Comparison of ENCODE assay signal across 1 cellular context in the genomic region with DNA sequence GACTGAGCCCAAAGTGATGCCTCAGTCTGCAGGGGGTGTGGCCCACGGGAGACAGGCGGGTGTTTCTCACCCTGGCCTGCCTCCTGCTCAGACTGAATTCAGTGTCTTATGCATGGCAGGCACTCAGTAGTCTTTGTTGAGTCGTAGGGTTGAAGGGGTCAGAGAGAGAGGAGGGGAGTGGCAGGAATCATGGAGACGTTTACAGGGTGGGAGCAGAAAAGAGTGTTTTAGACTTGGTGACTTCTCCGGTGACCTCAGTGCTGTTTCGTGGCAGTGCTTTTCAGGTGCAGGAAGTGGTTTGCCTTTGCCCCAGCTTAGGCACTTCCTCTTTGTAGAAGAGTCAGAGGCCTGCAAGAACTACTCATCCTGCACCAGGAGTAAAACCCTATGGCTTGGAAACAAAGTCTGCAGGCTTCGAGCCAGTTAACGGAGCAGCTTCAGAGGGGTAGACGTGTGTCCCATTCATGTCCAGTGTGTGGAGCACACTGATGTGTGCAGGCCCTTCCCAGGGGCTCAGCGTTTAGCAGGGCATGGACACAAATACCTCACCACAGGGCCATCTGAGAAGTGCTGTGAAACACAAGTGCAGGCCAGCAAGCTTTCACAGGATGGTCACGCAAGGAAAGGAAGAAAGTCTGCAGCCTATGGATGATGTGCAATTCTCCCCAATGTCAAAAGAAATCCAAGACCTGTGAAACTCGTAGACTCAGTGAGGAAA.
A peak's percentile ranks its signal among the peaks of the same experiment; 100 is the strongest.
TF ChIP-seq lines count a peak whose summit lies in the region.

No MANE protein-coding gene starts in this region.

TF ChIP-seq in GM12878, 131 proteins besides CTCF, POLR2A, EP300 and RAD21 (continued from another document and continues in another):
- TF ChIP-seq SIX5 (IDR thresholded peaks at IDR 0.05; ENCODE audit: low read depth, low read length, severe bottlenecking) (no peak), MYB (IDR thresholded peaks at IDR 0.05; ENCODE audit: borderline replicate concordance, low read depth, low read length) (no peak), CHD1 (IDR thresholded peaks at IDR 0.05; ENCODE audit: low read depth, low read length) (no peak), KDM1A (IDR thresholded peaks at IDR 0.05; ENCODE audit: borderline replicate concordance) (no peak), EZH2 (IDR thresholded peaks at IDR 0.05; ENCODE audit: borderline replicate concordance, control insufficient read depth, low read depth, low read length) (no peak), KLF5 (IDR thresholded peaks at IDR 0.05; ENCODE audit: partially characterized antibody) (no peak), SREBF2 (IDR thresholded peaks at IDR 0.05; ENCODE audit: low read length) (no peak), SUPT20H (IDR thresholded peaks at IDR 0.05; ENCODE audit: borderline replicate concordance, control insufficient read depth, low read depth, low read length) (no peak), ATF7 (IDR thresholded peaks at IDR 0.05; ENCODE audit: low read depth) (peak; percentile 84), TARDBP (IDR thresholded peaks at IDR 0.05; ENCODE audit: borderline replicate concordance) (no peak), YY1 (IDR thresholded peaks at IDR 0.05; ENCODE audit: low read depth, low read length) (peak; percentile 34; the same call in 1 of the 2 replicates), HDAC6 (IDR thresholded peaks at IDR 0.05; ENCODE audit: unreplicated experiment) (no peak), MTA3 (IDR thresholded peaks at IDR 0.05; ENCODE audit: borderline replicate concordance, low read length) (peak; percentile 46; the same call in 1 of the 2 replicates), CHD4 (IDR thresholded peaks at IDR 0.05) (no peak), BMI1 (IDR thresholded peaks at IDR 0.05; ENCODE audit: borderline replicate concordance) (no peak), SP1 (IDR thresholded peaks at IDR 0.05; ENCODE audit: low read depth, low read length) (peak; percentile 19), NR2C2 (IDR thresholded peaks at IDR 0.05; ENCODE audit: borderline replicate concordance, control insufficient read depth, insufficient read length, low read depth) (no peak), SRF (IDR thresholded peaks at IDR 0.05; ENCODE audit: low read depth in 2 of 2, low read length in 2 of 2) (peak; percentile 15 to 69; a peak in 1 of 4 replicates), MEF2B (IDR thresholded peaks at IDR 0.05; ENCODE audit: partially characterized antibody, poor library complexity, severe bottlenecking) (peak; percentile 53), POLR2AphosphoS2 (IDR thresholded peaks at IDR 0.05; ENCODE audit: low read depth, low read length) (no peak), MTA2 (IDR thresholded peaks at IDR 0.05; ENCODE audit: low read depth) (peak; percentile 57; the same call in 1 of the 2 replicates), RELA (IDR thresholded peaks at IDR 0.05; ENCODE audit: borderline replicate concordance, partially characterized antibody) (peak; percentile 68), ZNF384 (IDR thresholded peaks at IDR 0.05; ENCODE audit: borderline replicate concordance, low read depth, low read length) (no peak), LARP7 (IDR thresholded peaks at IDR 0.05) (peak; percentile 47; the same call in 1 of the 2 replicates), HDGF (IDR thresholded peaks at IDR 0.05) (no peak), NR2C1 (IDR thresholded peaks at IDR 0.05) (peak; percentile 63), ETV6 (conservative IDR thresholded peaks at IDR 0.05 in 1 of 2, IDR thresholded peaks at IDR 0.05 in 1 of 2; ENCODE audit: borderline replicate concordance in 1 of 2, low read depth in 1 of 2) (peak in 1 of 2 experiments; percentile 91; a peak in 2 of 4 replicates), MEF2A (IDR thresholded peaks at IDR 0.05; ENCODE audit: insufficient read depth, low read depth, low read length) (no peak), SIN3A (IDR thresholded peaks at IDR 0.05; ENCODE audit: low read depth, low read length) (no peak), ZNF274 (IDR thresholded peaks at IDR 0.05; ENCODE audit: insufficient read depth, insufficient read length) (no peak), TCF12 (IDR thresholded peaks at IDR 0.05; ENCODE audit: low read depth, low read length) (no peak; the same call in 1 of the 2 replicates), JUNB (IDR thresholded peaks at IDR 0.05) (no peak), DPF2 (IDR thresholded peaks at IDR 0.05) (peak; percentile 79), SPI1 (IDR thresholded peaks at IDR 0.05; ENCODE audit: borderline replicate concordance, insufficient read depth, low read depth, low read length) (peak; percentile 99)
- TF ChIP-seq, protein P1, sequence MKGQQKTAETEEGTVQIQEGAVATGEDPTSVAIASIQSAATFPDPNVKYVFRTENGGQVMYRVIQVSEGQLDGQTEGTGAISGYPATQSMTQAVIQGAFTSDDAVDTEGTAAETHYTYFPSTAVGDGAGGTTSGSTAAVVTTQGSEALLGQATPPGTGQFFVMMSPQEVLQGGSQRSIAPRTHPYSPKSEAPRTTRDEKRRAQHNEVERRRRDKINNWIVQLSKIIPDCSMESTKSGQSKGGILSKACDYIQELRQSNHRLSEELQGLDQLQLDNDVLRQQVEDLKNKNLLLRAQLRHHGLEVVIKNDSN (IDR thresholded peaks at IDR 0.05; ENCODE audit: borderline replicate concordance, extremely low read length, insufficient read depth, low read depth, low read length), result no peak
- TF ChIP-seq, protein P2, sequence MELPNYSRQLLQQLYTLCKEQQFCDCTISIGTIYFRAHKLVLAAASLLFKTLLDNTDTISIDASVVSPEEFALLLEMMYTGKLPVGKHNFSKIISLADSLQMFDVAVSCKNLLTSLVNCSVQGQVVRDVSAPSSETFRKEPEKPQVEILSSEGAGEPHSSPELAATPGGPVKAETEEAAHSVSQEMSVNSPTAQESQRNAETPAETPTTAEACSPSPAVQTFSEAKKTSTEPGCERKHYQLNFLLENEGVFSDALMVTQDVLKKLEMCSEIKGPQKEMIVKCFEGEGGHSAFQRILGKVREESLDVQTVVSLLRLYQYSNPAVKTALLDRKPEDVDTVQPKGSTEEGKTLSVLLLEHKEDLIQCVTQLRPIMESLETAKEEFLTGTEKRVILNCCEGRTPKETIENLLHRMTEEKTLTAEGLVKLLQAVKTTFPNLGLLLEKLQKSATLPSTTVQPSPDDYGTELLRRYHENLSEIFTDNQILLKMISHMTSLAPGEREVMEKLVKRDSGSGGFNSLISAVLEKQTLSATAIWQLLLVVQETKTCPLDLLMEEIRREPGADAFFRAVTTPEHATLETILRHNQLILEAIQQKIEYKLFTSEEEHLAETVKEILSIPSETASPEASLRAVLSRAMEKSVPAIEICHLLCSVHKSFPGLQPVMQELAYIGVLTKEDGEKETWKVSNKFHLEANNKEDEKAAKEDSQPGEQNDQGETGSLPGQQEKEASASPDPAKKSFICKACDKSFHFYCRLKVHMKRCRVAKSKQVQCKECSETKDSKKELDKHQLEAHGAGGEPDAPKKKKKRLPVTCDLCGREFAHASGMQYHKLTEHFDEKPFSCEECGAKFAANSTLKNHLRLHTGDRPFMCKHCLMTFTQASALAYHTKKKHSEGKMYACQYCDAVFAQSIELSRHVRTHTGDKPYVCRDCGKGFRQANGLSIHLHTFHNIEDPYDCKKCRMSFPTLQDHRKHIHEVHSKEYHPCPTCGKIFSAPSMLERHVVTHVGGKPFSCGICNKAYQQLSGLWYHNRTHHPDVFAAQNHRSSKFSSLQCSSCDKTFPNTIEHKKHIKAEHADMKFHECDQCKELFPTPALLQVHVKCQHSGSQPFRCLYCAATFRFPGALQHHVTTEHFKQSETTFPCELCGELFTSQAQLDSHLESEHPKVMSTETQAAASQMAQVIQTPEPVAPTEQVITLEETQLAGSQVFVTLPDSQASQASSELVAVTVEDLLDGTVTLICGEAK (IDR thresholded peaks at IDR 0.05; ENCODE audit: borderline replicate concordance), result peak; percentile 73; the same call in 1 of the 2 replicates
- TF ChIP-seq, protein P3, sequence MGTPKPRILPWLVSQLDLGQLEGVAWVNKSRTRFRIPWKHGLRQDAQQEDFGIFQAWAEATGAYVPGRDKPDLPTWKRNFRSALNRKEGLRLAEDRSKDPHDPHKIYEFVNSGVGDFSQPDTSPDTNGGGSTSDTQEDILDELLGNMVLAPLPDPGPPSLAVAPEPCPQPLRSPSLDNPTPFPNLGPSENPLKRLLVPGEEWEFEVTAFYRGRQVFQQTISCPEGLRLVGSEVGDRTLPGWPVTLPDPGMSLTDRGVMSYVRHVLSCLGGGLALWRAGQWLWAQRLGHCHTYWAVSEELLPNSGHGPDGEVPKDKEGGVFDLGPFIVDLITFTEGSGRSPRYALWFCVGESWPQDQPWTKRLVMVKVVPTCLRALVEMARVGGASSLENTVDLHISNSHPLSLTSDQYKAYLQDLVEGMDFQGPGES (IDR thresholded peaks at IDR 0.05), result no peak
- TF ChIP-seq, protein P4, sequence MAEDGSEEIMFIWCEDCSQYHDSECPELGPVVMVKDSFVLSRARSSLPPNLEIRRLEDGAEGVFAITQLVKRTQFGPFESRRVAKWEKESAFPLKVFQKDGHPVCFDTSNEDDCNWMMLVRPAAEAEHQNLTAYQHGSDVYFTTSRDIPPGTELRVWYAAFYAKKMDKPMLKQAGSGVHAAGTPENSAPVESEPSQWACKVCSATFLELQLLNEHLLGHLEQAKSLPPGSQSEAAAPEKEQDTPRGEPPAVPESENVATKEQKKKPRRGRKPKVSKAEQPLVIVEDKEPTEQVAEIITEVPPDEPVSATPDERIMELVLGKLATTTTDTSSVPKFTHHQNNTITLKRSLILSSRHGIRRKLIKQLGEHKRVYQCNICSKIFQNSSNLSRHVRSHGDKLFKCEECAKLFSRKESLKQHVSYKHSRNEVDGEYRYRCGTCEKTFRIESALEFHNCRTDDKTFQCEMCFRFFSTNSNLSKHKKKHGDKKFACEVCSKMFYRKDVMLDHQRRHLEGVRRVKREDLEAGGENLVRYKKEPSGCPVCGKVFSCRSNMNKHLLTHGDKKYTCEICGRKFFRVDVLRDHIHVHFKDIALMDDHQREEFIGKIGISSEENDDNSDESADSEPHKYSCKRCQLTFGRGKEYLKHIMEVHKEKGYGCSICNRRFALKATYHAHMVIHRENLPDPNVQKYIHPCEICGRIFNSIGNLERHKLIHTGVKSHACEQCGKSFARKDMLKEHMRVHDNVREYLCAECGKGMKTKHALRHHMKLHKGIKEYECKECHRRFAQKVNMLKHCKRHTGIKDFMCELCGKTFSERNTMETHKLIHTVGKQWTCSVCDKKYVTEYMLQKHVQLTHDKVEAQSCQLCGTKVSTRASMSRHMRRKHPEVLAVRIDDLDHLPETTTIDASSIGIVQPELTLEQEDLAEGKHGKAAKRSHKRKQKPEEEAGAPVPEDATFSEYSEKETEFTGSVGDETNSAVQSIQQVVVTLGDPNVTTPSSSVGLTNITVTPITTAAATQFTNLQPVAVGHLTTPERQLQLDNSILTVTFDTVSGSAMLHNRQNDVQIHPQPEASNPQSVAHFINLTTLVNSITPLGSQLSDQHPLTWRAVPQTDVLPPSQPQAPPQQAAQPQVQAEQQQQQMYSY (CRISPR knock-in tag; IDR thresholded peaks at IDR 0.05), result no peak
- TF ChIP-seq, protein P5, sequence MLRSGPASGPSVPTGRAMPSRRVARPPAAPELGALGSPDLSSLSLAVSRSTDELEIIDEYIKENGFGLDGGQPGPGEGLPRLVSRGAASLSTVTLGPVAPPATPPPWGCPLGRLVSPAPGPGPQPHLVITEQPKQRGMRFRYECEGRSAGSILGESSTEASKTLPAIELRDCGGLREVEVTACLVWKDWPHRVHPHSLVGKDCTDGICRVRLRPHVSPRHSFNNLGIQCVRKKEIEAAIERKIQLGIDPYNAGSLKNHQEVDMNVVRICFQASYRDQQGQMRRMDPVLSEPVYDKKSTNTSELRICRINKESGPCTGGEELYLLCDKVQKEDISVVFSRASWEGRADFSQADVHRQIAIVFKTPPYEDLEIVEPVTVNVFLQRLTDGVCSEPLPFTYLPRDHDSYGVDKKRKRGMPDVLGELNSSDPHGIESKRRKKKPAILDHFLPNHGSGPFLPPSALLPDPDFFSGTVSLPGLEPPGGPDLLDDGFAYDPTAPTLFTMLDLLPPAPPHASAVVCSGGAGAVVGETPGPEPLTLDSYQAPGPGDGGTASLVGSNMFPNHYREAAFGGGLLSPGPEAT (IDR thresholded peaks at IDR 0.05; ENCODE audit: low read depth), result peak; percentile 42; the same call in 1 of the 2 replicates
- TF ChIP-seq, protein P6, sequence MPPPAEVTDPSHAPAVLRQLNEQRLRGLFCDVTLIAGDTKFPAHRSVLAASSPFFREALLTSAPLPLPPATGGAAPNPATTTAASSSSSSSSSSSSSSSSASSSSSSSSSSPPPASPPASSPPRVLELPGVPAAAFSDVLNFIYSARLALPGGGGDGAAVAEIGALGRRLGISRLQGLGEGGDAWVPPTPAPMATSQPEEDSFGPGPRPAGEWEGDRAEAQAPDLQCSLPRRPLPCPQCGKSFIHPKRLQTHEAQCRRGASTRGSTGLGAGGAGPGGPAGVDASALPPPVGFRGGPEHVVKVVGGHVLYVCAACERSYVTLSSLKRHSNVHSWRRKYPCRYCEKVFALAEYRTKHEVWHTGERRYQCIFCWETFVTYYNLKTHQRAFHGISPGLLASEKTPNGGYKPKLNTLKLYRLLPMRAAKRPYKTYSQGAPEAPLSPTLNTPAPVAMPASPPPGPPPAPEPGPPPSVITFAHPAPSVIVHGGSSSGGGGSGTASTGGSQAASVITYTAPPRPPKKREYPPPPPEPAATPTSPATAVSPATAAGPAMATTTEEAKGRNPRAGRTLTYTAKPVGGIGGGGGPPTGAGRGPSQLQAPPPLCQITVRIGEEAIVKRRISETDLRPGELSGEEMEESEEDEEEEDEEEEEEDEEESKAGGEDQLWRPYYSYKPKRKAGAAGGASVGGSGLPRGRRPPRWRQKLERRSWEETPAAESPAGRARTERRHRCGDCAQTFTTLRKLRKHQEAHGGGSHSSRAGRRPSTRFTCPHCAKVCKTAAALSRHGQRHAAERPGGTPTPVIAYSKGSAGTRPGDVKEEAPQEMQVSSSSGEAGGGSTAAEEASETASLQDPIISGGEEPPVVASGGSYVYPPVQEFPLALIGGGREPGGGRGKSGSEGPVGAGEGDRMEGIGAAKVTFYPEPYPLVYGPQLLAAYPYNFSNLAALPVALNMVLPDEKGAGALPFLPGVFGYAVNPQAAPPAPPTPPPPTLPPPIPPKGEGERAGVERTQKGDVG (CRISPR knock-in tag; IDR thresholded peaks at IDR 0.05), result no peak
- TF ChIP-seq, protein P7, sequence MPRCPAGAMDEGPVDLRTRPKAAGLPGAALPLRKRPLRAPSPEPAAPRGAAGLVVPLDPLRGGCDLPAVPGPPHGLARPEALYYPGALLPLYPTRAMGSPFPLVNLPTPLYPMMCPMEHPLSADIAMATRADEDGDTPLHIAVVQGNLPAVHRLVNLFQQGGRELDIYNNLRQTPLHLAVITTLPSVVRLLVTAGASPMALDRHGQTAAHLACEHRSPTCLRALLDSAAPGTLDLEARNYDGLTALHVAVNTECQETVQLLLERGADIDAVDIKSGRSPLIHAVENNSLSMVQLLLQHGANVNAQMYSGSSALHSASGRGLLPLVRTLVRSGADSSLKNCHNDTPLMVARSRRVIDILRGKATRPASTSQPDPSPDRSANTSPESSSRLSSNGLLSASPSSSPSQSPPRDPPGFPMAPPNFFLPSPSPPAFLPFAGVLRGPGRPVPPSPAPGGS (IDR thresholded peaks at IDR 0.05; ENCODE audit: borderline replicate concordance, insufficient read depth, low read depth, low read length, poor library complexity, severe bottlenecking), result no peak
- TF ChIP-seq, protein P8, sequence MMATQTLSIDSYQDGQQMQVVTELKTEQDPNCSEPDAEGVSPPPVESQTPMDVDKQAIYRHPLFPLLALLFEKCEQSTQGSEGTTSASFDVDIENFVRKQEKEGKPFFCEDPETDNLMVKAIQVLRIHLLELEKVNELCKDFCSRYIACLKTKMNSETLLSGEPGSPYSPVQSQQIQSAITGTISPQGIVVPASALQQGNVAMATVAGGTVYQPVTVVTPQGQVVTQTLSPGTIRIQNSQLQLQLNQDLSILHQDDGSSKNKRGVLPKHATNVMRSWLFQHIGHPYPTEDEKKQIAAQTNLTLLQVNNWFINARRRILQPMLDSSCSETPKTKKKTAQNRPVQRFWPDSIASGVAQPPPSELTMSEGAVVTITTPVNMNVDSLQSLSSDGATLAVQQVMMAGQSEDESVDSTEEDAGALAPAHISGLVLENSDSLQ (IDR thresholded peaks at IDR 0.05), result peak; percentile 58
